Comparison of ENCODE assay signal across 9 cellular contexts in genomic region chr16:4803479-4804243, GRCh38. TPM values are rescaled to one million over a fixed set of nuclear protein-coding genes. Genes with fewer than 3 reads are reported as not detected.
A peak's percentile ranks its signal among the peaks of the same experiment; 100 is the strongest.
DNase-seq lines count a peak whose midpoint lies in the region; ATAC-seq, FAIRE-seq and TF ChIP-seq lines count a peak whose summit lies in the region.
"Had no signal": no experiment of that assay in that cellular context is flagged by ENCODE, and none has a peak within 500 bp of the region (broad histone marks: within the 10 kb centered on the region; RNA-seq: fewer than 3 reads in every experiment).

No MANE protein-coding gene starts in this region.

- H3K27ac ChIP-seq in cardiac muscle cell = peak overlapping the region; percentile 90
- H3K27ac ChIP-seq in kidney (ENCODE audit: low read depth in 2 of 2, low read length in 2 of 2) = no peak overlapping the region
- H3K27ac ChIP-seq in transverse colon = peak overlapping the region; percentile 88 to 97 (median 93)

- H3K36me3 ChIP-seq in cardiac muscle cell (peaks cover 21% of the 10 kb centered on the region), kidney (ENCODE audit: control insufficient read depth in 1 of 2, insufficient read depth in 2 of 2, low read length in 2 of 2) (peaks cover 5 to 21% of the 10 kb centered on the region in 2 donors), transverse colon (peaks cover 0 to 32% (median 4%) of the 10 kb centered on the region in 4 donors)

- peak overlapping the region; percentile 25 for H3K27ac Mint-ChIP-seq in activated B cell treated with CpG ODN at 0.5 μM for 24 hours

- DNase-seq in cardiac muscle cell (ENCODE audit: low read depth in 1 of 2, low spot score in 1 of 2) = no peak
- DNase-seq in left cardiac atrium = no peak
- no peak for DNase-seq in activated B cell treated with CpG ODN at 0.5 μM for 24 hours
- peak; percentile 71 for DNase-seq in kidney
- no peak for DNase-seq in transverse colon

- H3K9me3 ChIP-seq in cardiac muscle cell (ENCODE audit: low read depth) (no peaks in the 10 kb centered on the region), kidney (ENCODE audit: control insufficient read depth in 1 of 2, low read length in 2 of 2) (no peaks in the 10 kb centered on the region), transverse colon (no peaks in the 10 kb centered on the region)

- FAIRE-seq in kidney (lab: Jason Lieb, UNC) = no peak
- FAIRE-seq: frontal cortex had no signal

- no peaks in the 10 kb centered on the region for H3K9me3 Mint-ChIP-seq in activated B cell treated with CpG ODN at 0.5 μM for 24 hours

- H3K4me1 Mint-ChIP-seq in activated B cell treated with CpG ODN at 0.5 μM for 24 hours = peaks cover 25% of the 10 kb centered on the region

- no peak for ATAC-seq in left cardiac atrium
- no peak for ATAC-seq in activated B cell treated with CpG ODN at 0.5 μM for 24 hours (ENCODE audit: low read depth)
- no peak for ATAC-seq in GM19035 (IDR thresholded peaks at IDR 0.05; ENCODE audit: unreplicated experiment)
- no peak for ATAC-seq in HG03039 (IDR thresholded peaks at IDR 0.05; ENCODE audit: unreplicated experiment)
- ATAC-seq in GM21825 (IDR thresholded peaks at IDR 0.05; ENCODE audit: unreplicated experiment) = no peak

- no peak for TF ChIP-seq EP300 in transverse colon (IDR thresholded peaks at IDR 0.05; ENCODE audit: low read depth)

- no peak for TF ChIP-seq CTCF in cardiac muscle cell (IDR thresholded peaks at IDR 0.05; ENCODE audit: low read depth, low read length)
- TF ChIP-seq CTCF in activated B cell treated with CpG ODN at 0.5 μM for 24 hours (IDR thresholded peaks at IDR 0.05) = no peak
- TF ChIP-seq CTCF in kidney (IDR thresholded peaks at IDR 0.05; ENCODE audit: borderline replicate concordance, extremely low read depth, insufficient read depth) = no peak
- no peak for TF ChIP-seq CTCF in transverse colon (IDR thresholded peaks at IDR 0.05)

- no peak for TF ChIP-seq POLR2A in transverse colon (IDR thresholded peaks at IDR 0.05)

- H3K4me3 ChIP-seq in cardiac muscle cell = peak overlapping the region; percentile 63
- H3K4me3 ChIP-seq in kidney (ENCODE audit: low read length in 2 of 2) = peak overlapping the region in 1 of 2 donors; percentile 72
- H3K4me3 ChIP-seq in transverse colon = peak overlapping the region in 1 of 4 donors; percentile 77

- in situ Hi-C loops in transverse colon (cut with MboI; ENCODE audit: low pct_ligation_motif_present in 1 of 4, low pct_unique_long_range_greater_than_20kb in 1 of 4, low sequenced_read_pairs in 3 of 4) = no loop called here

- CTCF ChIA-PET in activated B cell treated with CpG ODN at 0.5 μM for 24 hours (lab: Charles Lee) = no interaction called here

- intact Hi-C loops in left cardiac atrium (cut with DNase I) = loop anchor here in 1 of 2 donors (2.0 kb wide), 1 partner anchor 153 kb away; no protein-coding TSS in a partner anchor
- intact Hi-C loops in activated B cell treated with CpG ODN at 0.5 μM for 24 hours (cut with micrococcal nuclease) = no loop called here
- intact Hi-C loops in kidney (cut with DNase I) = no loop called here
- intact Hi-C loops in transverse colon (cut with DNase I; ENCODE audit: low total_unique reads) = loop anchor here (5.0 kb wide), 1 partner anchor 36 kb away; the partner anchor contains the start of gene ZNF500

- H3K27me3 Mint-ChIP-seq in activated B cell treated with CpG ODN at 0.5 μM for 24 hours = no peaks in the 10 kb centered on the region

- H3K27me3 ChIP-seq in cardiac muscle cell = no peaks in the 10 kb centered on the region
- H3K27me3 ChIP-seq in transverse colon = no peaks in the 10 kb centered on the region

- POLR2A ChIA-PET in activated B cell treated with CpG ODN at 0.5 μM for 24 hours (lab: Charles Lee) = interaction anchor here (0.8 to 2.6 kb wide), 4 partner anchors 35 to 111 kb away, joined by 3 to 21 read pairs (median 16); partner anchors contain the start of genes ANKS3, DNAAF8, GLYR1 and UBN1

- H3K4me1 ChIP-seq in cardiac muscle cell (ENCODE audit: low read depth) = peaks cover 38% of the 10 kb centered on the region
- peaks cover 0 to 14% of the 10 kb centered on the region in 2 donors for H3K4me1 ChIP-seq in kidney (ENCODE audit: control insufficient read depth in 1 of 2, insufficient read depth in 1 of 2, low read depth in 1 of 2, low read length in 2 of 2)
- peaks cover 11 to 36% (median 30%) of the 10 kb centered on the region in 4 donors for H3K4me1 ChIP-seq in transverse colon

- H3K9ac ChIP-seq in kidney (ENCODE audit: low read length in 2 of 2) = no peak overlapping the region

- H3K36me3 Mint-ChIP-seq in activated B cell treated with CpG ODN at 0.5 μM for 24 hours (ENCODE audit: low read depth) = peaks cover 33% of the 10 kb centered on the region

- peak overlapping the region; percentile 48 for H3K4me3 Mint-ChIP-seq in activated B cell treated with CpG ODN at 0.5 μM for 24 hours

- 60 to 72% methylated on average over 7 to 19 of the region's 19 CpGs for WGBS in transverse colon (ENCODE audit: low coverage in 1 of 2), 2 donors

RNA-seq across cellular contexts. Expression of gene ROGDI, which starts 1.2 kb away (rescaled TPM):
- total RNA-seq in cardiac muscle cell (146 and 161 TPM in 2 replicates), left cardiac atrium (10 to 100 TPM; 53.6 to 54.5 TPM), activated B cell treated with CpG ODN at 0.5 μM for 24 hours (5.4 and 6.8 TPM in 2 replicates), kidney (20.8 TPM), transverse colon (10 to 100 TPM; 28.1 to 75.2 (median 43.7) TPM)
- polyA plus RNA-seq in cardiac muscle cell (173 and 220 TPM in 2 replicates), kidney (ENCODE audit: insufficient read depth, low read depth, low replicate concordance) (86.1 TPM)

RNA-seq across cellular contexts. Expression of gene SMIM22, which starts 8.5 kb away (rescaled TPM):
- total RNA-seq in cardiac muscle cell (not detected in 2 replicates), left cardiac atrium (not detected), activated B cell treated with CpG ODN at 0.5 μM for 24 hours (not detected in 2 replicates), kidney (36.5 TPM), transverse colon (100 to 1,000 TPM in 3 of 4 donors, 10 to 100 TPM in 1; 88.0 to 450 (median 252) TPM)
- polyA plus RNA-seq in cardiac muscle cell (0.41 and 5.3 TPM in 2 replicates), kidney (ENCODE audit: insufficient read depth, low read depth, low replicate concordance) (74.2 TPM)
- total RNA-seq: frontal cortex had no signal

RNA-seq across cellular contexts. Expression of gene SEPTIN12, which starts 15.5 kb away (rescaled TPM):
- total RNA-seq in cardiac muscle cell (1.7 and 2.9 TPM in 2 replicates), left cardiac atrium (not detected), activated B cell treated with CpG ODN at 0.5 μM for 24 hours (not detected in 2 replicates), kidney (not detected), transverse colon (not detected)
- polyA plus RNA-seq in cardiac muscle cell (2.2 and 7.3 TPM in 2 replicates), kidney (ENCODE audit: insufficient read depth, low read depth, low replicate concordance) (not detected)
- total RNA-seq: frontal cortex had no signal

RNA-seq across cellular contexts. Expression of gene ZNF500, which starts 36.7 kb away (rescaled TPM):
- 20.4 and 32.7 TPM in 2 replicates for total RNA-seq in cardiac muscle cell
- polyA plus RNA-seq in cardiac muscle cell = 17.0 and 23.8 TPM in 2 replicates
- 10 to 100 TPM in 1 of 2 donors, 1 to 10 TPM in 1; 6.3 to 10.3 TPM for total RNA-seq in left cardiac atrium
- 14.3 and 19.1 TPM in 2 replicates for total RNA-seq in activated B cell treated with CpG ODN at 0.5 μM for 24 hours
- 18.3 TPM for total RNA-seq in kidney
- 4.9 TPM for polyA plus RNA-seq in kidney (ENCODE audit: insufficient read depth, low read depth, low replicate concordance)
- total RNA-seq in transverse colon = 10 to 100 TPM in 3 of 4 donors, 1 to 10 TPM in 1; 9.7 to 31.2 (median 11.6) TPM

RNA-seq across cellular contexts. Expression of gene GLYR1, which starts 43.4 kb away (rescaled TPM):
- total RNA-seq in cardiac muscle cell (38.0 and 44.3 TPM in 2 replicates), left cardiac atrium (10 to 100 TPM; 65.2 to 78.2 TPM), activated B cell treated with CpG ODN at 0.5 μM for 24 hours (138 and 156 TPM in 2 replicates), kidney (119 TPM), transverse colon (10 to 100 TPM; 50.2 to 88.4 (median 74.0) TPM)
- polyA plus RNA-seq in cardiac muscle cell (52.1 and 65.5 TPM in 2 replicates), kidney (ENCODE audit: insufficient read depth, low read depth, low replicate concordance) (47.9 TPM)

Comparison
In these comparisons a context has a peak if more than half of its experiments do, and no peak if none do; other contexts are left out.
1. H3K27ac ChIP-seq: peak in cardiac muscle cell (single experiment) and transverse colon (4 of 4); none in kidney (0 of 2).
2. RNA of gene SMIM22, which starts 8.5 kb away (total RNA-seq): 88.0 to 450 TPM in transverse colon and 36.5 TPM in kidney (single experiment); not detected in cardiac muscle cell, not detected in left cardiac atrium and not detected in activated B cell treated with CpG ODN at 0.5 μM for 24 hours; every median in the first group is over 10 times any median in the second.